9 cellular contexts compared by ENCODE assay signal in the genomic region with DNA sequence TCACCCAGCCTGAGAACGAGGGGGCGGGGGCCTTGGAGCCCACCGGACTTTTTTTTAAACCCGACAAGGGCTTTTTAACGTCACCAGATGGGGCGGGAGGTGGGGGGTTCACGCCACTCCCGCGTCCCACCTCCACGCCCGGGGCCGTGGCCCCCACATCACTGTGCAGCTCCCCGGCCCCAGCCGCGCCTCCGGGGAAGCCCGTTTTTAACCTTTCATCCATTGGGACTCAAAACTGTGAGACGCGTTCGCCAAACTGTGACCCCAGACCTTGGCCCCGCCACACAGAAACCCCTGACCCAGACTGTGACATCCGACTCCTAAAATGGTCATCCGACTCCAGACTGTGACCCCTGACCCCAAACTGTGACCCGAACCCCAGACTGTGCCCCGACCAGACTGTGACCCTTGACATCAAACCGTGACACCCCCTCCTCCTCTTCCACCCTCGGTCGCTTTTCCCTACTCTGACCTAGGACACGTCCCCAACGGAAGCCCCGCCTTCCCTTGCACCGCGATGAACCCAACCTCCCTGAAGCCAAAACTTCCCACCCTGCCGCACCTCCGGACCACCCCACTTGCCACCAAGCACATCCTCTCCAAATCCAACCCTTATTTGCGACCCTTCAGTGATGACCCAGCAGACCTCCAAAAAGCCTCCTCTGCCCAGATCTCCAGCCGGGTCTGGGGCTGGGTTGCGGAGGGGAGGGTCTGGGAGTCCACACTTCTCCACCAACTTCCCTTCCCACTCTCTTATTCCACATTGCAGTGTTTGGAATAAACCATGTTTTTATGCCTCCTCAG. TPM values are rescaled to one million over a fixed set of nuclear protein-coding genes. Genes with fewer than 3 reads are reported as not detected.
DNase-seq lines count a peak whose midpoint lies in the region; ATAC-seq and TF ChIP-seq lines count a peak whose summit lies in the region.
"Had no signal": no experiment of that assay in that cellular context is flagged by ENCODE, and none has a peak within 500 bp of the region (broad histone marks: within the 10 kb centered on the region; RNA-seq: fewer than 3 reads in every experiment).

No MANE protein-coding gene starts in this region.

- no peaks in the 10 kb centered on the region for H3K9me3 ChIP-seq in endocrine pancreas (ENCODE audit: control insufficient read depth, low read length)
- H3K9me3 ChIP-seq in sigmoid colon: no peaks in the 10 kb centered on the region

- H3K36me3 ChIP-seq in endocrine pancreas (ENCODE audit: control insufficient read depth, insufficient read depth, low read length): no peaks in the 10 kb centered on the region
- peaks cover 0 to 24% (median 3%) of the 10 kb centered on the region in 4 donors for H3K36me3 ChIP-seq in sigmoid colon

- H3K27ac ChIP-seq in sigmoid colon (peak overlapping the region in 1 of 4 donors; percentile 86), foreskin keratinocyte (no peak overlapping the region)

- H3K4me1 ChIP-seq in endocrine pancreas (ENCODE audit: control insufficient read depth, insufficient read depth, low read length) (no peaks in the 10 kb centered on the region), sigmoid colon (peaks cover 0 to 34% (median 30%) of the 10 kb centered on the region in 4 donors), foreskin keratinocyte (peaks cover 2% of the 10 kb centered on the region)

- ATAC-seq in foreskin keratinocyte: no peak

- no peaks in the 10 kb centered on the region for H3K27me3 ChIP-seq in endocrine pancreas (ENCODE audit: control insufficient read depth, insufficient read depth, low read length)
- peaks cover 23 to 52% (median 27%) of the 10 kb centered on the region in 3 donors for H3K27me3 ChIP-seq in sigmoid colon
- H3K27me3 ChIP-seq in foreskin keratinocyte: peaks cover 33% of the 10 kb centered on the region

- peak overlapping the region; percentile 85 for H3K4me3 ChIP-seq in endocrine pancreas (ENCODE audit: control insufficient read depth, insufficient read depth, low read length)
- peak overlapping the region in 3 of 4 donors; percentile 12 to 98 (median 90) for H3K4me3 ChIP-seq in sigmoid colon

- TF ChIP-seq EP300 in sigmoid colon (IDR thresholded peaks at IDR 0.05): no peak

- DNase-seq in DMS153 treated with DMSO at 0.1 percent for 48 hours (lab: John Stamatoyannopoulos, UW; ENCODE audit: unreplicated experiment) (peak; percentile 3), DMS153 (lab: John Stamatoyannopoulos, UW) (no peak), NCI-H774 (lab: John Stamatoyannopoulos, UW) (peak; percentile 7), sigmoid colon (no peak), NCI-H446 treated with DMSO at 0.1 percent for 48 hours (lab: John Stamatoyannopoulos, UW) (no peak), foreskin keratinocyte (no peak), GM19238 (ENCODE audit: insufficient read length, low spot score) (no peak)

- H3K9ac ChIP-seq in endocrine pancreas (ENCODE audit: control insufficient read depth, insufficient read depth, low read length): no peak overlapping the region

- intact Hi-C loops in sigmoid colon (cut with DNase I): loop anchor here (2.0 to 5.0 kb wide), 2 partner anchors 24 to 42 kb away; partner anchors contain the start of gene CYTH2

- WGBS in sigmoid colon, 2 donors: 18 to 22% methylated on average over 38 of the region's 38 CpGs

- TF ChIP-seq CTCF in sigmoid colon (IDR thresholded peaks at IDR 0.05) (no peak), foreskin keratinocyte (conservative IDR thresholded peaks at IDR 0.05) (no peak)

- TF ChIP-seq POLR2A in sigmoid colon (IDR thresholded peaks at IDR 0.05): no peak

RNA-seq across cellular contexts. Expression of gene GRWD1, which starts 1.5 kb away (rescaled TPM):
- total RNA-seq in sigmoid colon (10 to 100 TPM; 12.5 to 25.5 (median 17.6) TPM), foreskin keratinocyte (54.9 and 59.6 TPM in 2 replicates)
- polyA plus RNA-seq in sigmoid colon (10 to 100 TPM in 1 of 3 donors, 1 to 10 TPM in 2; 7.8 to 21.5 (median 9.9) TPM), foreskin keratinocyte (43.9 and 50.7 TPM in 2 replicates)

RNA-seq across cellular contexts. Expression of gene KCNJ14, which starts 11.0 kb away (rescaled TPM):
- total RNA-seq in sigmoid colon: 1 to 10 TPM in 1 of 4 donors, under 1 TPM in 3; 0.16 to 1.4 (median 0.49) TPM
- under 1 TPM in 2 of 3 donors, not detected in 1; under 0.01 to 0.61 TPM for polyA plus RNA-seq in sigmoid colon
- total RNA-seq in foreskin keratinocyte: 0.49 and 0.51 TPM in 2 replicates
- polyA plus RNA-seq in foreskin keratinocyte: 0.28 and 0.43 TPM in 2 replicates

RNA-seq across cellular contexts. Expression of gene CYTH2, which starts 24.8 kb away (rescaled TPM):
- total RNA-seq in sigmoid colon (10 to 100 TPM; 30.0 to 49.3 (median 35.8) TPM), foreskin keratinocyte (33.5 and 34.1 TPM in 2 replicates)
- polyA plus RNA-seq in sigmoid colon (10 to 100 TPM; 52.8 to 71.4 (median 64.9) TPM), foreskin keratinocyte (44.8 and 46.9 TPM in 2 replicates)

RNA-seq across cellular contexts. Expression of gene GRIN2D, which starts 50.9 kb away (rescaled TPM):
- total RNA-seq in sigmoid colon (under 1 TPM in 3 of 4 donors, not detected in 1; under 0.01 to 0.36 (median 0.16) TPM), foreskin keratinocyte (0.25 and 0.37 TPM in 2 replicates)
- polyA plus RNA-seq in sigmoid colon (under 1 TPM in 1 of 3 donors, not detected in 2; 0.26 TPM), foreskin keratinocyte (0.26 and 0.41 TPM in 2 replicates)
- total RNA-seq: A172 had no signal

RNA-seq across cellular contexts. Expression of gene KDELR1, which starts 53.0 kb away (rescaled TPM):
- 100 to 1,000 TPM in 1 of 4 donors, 10 to 100 TPM in 3; 61.5 to 109 (median 71.1) TPM for total RNA-seq in sigmoid colon
- 100 to 1,000 TPM in 1 of 3 donors, 10 to 100 TPM in 2; 74.7 to 195 (median 87.7) TPM for polyA plus RNA-seq in sigmoid colon
- 113 and 128 TPM in 2 replicates for total RNA-seq in foreskin keratinocyte
- polyA plus RNA-seq in foreskin keratinocyte: 213 and 216 TPM in 2 replicates

Comparison
In these comparisons a context has a peak if more than half of its experiments do, and no peak if none do; other contexts are left out.
1. DNase-seq: peak in DMS153 treated with DMSO at 0.1 percent for 48 hours (single experiment) and NCI-H774 (single experiment); none in DMS153 (single experiment), sigmoid colon (single experiment), NCI-H446 treated with DMSO at 0.1 percent for 48 hours (single experiment), foreskin keratinocyte (0 of 2) and GM19238 (single experiment).